Comparison of ENCODE assay signal across 26 cellular contexts in the genomic region with DNA sequence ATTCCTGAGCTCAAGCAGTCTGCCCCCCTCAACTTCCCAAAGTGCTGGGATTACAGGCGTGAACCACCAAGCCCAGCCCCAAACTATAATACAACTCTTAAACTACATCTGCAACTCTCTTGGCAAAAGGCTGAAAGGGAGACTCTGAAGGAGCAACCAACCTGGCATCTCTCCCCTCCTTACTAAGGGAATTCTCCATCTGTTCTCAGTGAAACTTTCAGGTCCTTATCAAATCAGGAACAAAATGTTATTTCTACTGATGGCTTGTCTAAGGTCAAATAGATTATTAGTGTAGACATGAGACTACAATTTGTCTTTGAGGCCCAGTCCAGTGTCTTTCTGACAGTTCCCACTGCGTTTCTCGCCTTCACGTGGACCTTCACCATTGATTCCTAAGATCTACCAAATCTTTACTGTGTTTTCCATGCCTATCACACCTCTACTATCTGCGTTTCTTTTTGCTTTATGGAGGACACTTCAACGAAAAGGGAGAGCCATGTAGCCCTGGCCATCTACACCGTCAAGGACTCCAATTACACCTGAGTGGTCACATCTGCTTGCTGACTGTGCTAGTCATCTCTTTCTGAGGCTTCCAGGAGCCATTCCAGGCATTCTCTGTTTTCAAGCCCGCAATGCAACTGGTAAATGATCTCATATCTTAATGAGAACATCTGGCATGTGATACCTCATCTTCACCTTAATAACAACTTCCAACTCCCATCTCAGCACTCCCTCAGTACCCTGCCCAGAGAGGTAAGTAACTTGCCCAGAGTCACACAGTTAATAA.
DNase-seq lines count a peak whose midpoint lies in the region; ATAC-seq, FAIRE-seq and TF ChIP-seq lines count a peak whose summit lies in the region.
"Had no signal": no experiment of that assay in that cellular context is flagged by ENCODE, and none has a peak within 500 bp of the region (broad histone marks: within the 10 kb centered on the region; RNA-seq: fewer than 3 reads in every experiment).

No MANE protein-coding gene starts in this region.

- CTCF ChIA-PET in K562 (lab: Yijun Ruan, JAX; ENCODE audit: low intra/inter-chr PET ratio) = no interaction called here

- no peak overlapping the region for H3K27ac Mint-ChIP-seq in stimulated activated memory B cell treated with anti-CD40 and anti-IgM and Interleukin-4, amounts not matched to agents 10 μg/mL and 1 μg/mL and 100 μg/mL, for 72 hours
- H3K27ac Mint-ChIP-seq: CD4-positive, alpha-beta T cell had no signal

- no peaks in the 10 kb centered on the region for H3K36me3 ChIP-seq in K562 (ENCODE audit: control insufficient read depth, insufficient read depth, low read length)
- H3K36me3 ChIP-seq in pancreas = no peaks in the 10 kb centered on the region
- H3K36me3 ChIP-seq: BLaER1, SJSA1 had no signal

- POLR2A ChIA-PET in K562 (lab: Yijun Ruan, JAX) = interaction anchor here (0.6 to 1.2 kb wide), 2 partner anchors 14 to 1991 kb away, joined by 3 to 4 read pairs; no protein-coding TSS in a partner anchor

- WGBS in K562 (ENCODE audit: insufficient coverage, low coverage, missing lambda C conversion rate) = 54% methylated on average over 8 of the region's 8 CpGs
- 49 to 52% methylated on average over 8 of the region's 8 CpGs for WGBS in pancreas, 2 donors

- in situ Hi-C loops in K562 (cut with MboI) = no loop called here

- no peaks in the 10 kb centered on the region for H3K9me1 ChIP-seq in K562 (ENCODE audit: control insufficient read depth, insufficient read depth, low read length)

- H3K4me3 Mint-ChIP-seq in stimulated activated memory B cell treated with anti-CD40 and anti-IgM and Interleukin-4, amounts not matched to agents 10 μg/mL and 1 μg/mL and 100 μg/mL, for 72 hours = no peak overlapping the region
- H3K4me3 Mint-ChIP-seq: CD4-positive, alpha-beta T cell had no signal

- DNase-seq in DMS 273 (lab: John Stamatoyannopoulos, UW; ENCODE audit: unreplicated experiment) (peak; percentile 59), DMS 273 treated with DMSO at 0.1 percent for 48 hours (lab: John Stamatoyannopoulos, UW) (no peak), K562 (ENCODE audit: extremely low read depth in 1 of 4, low spot score in 3 of 4) (no peak), pancreas (no peak), RPMI8226 (no peak)
- DNase-seq in activated T-cell treated with anti-CD3 and anti-CD28 coated beads, Interleukin-2, amount 50 U/mL, for 48 hours = no peak
- DNase-seq: ACHN; CD4-positive, alpha-beta T cell; COR-L47; DND-41; Kasumi-1; NCI-H1694; NCI-H2081; NCI-H2227 treated with DMSO at 0.1 percent for 48 hours; NCI-H510A; NCI-H748 treated with DMSO at 0.1 percent for 48 hours had no signal

- no peaks in the 10 kb centered on the region for H4K20me1 ChIP-seq in K562 (replicated peaks; ENCODE audit: control insufficient read depth, insufficient read depth, low read length)
- H4K20me1 ChIP-seq: BLaER1 had no signal

- TF ChIP-seq EP300 in K562 (IDR thresholded peaks at IDR 0.05; ENCODE audit: low read length) = no peak

- H3K27me3 ChIP-seq in K562 (ENCODE audit: control insufficient read depth in 2 of 2, insufficient read depth in 2 of 2, low read length in 2 of 2) = no peaks in the 10 kb centered on the region
- H3K27me3 ChIP-seq in pancreas = no peaks in the 10 kb centered on the region
- H3K27me3 ChIP-seq: BLaER1, SJSA1 had no signal

- H3K4me1 Mint-ChIP-seq in stimulated activated memory B cell treated with anti-CD40 and anti-IgM and Interleukin-4, amounts not matched to agents 10 μg/mL and 1 μg/mL and 100 μg/mL, for 72 hours = no peaks in the 10 kb centered on the region

- H3K9me3 ChIP-seq in K562 (replicated peaks; ENCODE audit: control insufficient read depth, insufficient read depth, low read depth, low read length) (peaks cover 4% of the 10 kb centered on the region), pancreas (no peaks in the 10 kb centered on the region)
- H3K9me3 ChIP-seq: BLaER1 had no signal

- intact Hi-C loops in K562 (cut with micrococcal nuclease) (loop anchor here (5.0 kb wide), 1 partner anchor 408 kb away; the partner anchor contains the start of gene CITED2), pancreas (cut with DNase I) (no loop called here)

- peak overlapping the region; percentile 25; the same call in 1 of the 2 replicates for H2AFZ ChIP-seq in K562 (ENCODE audit: low read depth, low read length)

- ATAC-seq in K562 (no peak), pancreas (peak; percentile 51 to 67 (median 60)), HG02678 (IDR thresholded peaks at IDR 0.05; ENCODE audit: unreplicated experiment) (no peak)
- ATAC-seq in stimulated activated memory B cell treated with anti-CD40 and anti-IgM and Interleukin-4, amounts not matched to agents 10 μg/mL and 1 μg/mL and 100 μg/mL, for 72 hours = no peak
- ATAC-seq: HCT116, Right ventricle myocardium inferior had no signal

- FAIRE-seq in K562 (lab: Jason Lieb, UNC) (peak; percentile 19), pancreas (lab: Jason Lieb, UNC) (no peak)
- FAIRE-seq: GM12892, H1, RCC 7860 had no signal

- no peak overlapping the region for H3K9ac ChIP-seq in K562 (ENCODE audit: insufficient read depth in 1 of 2, low read depth in 2 of 2, low read length in 2 of 2)
- H3K9ac ChIP-seq: BLaER1 had no signal

- H3K4me1 ChIP-seq in K562 (replicated peaks in 1 of 2; ENCODE audit: control insufficient read depth in 2 of 2, insufficient read depth in 2 of 2, low read length in 2 of 2) (peaks cover 4 to 17% of the 10 kb centered on the region in 2 experiments; a peak in 3 of 5 replicates), pancreas (peaks cover 6 to 18% (median 6%) of the 10 kb centered on the region in 3 donors)
- H3K4me1 ChIP-seq: BLaER1 had no signal

- no peak overlapping the region for H3K27ac ChIP-seq in K562 (ENCODE audit: extremely low read depth, low read depth, low read length)
- H3K27ac ChIP-seq in pancreas = no peak overlapping the region
- H3K27ac ChIP-seq: 22Rv1, BLaER1, SJSA1 had no signal

- TF ChIP-seq RAD21 in K562 (CRISPR knock-in tag; conservative IDR thresholded peaks at IDR 0.05 in 1 of 2, IDR thresholded peaks at IDR 0.05 in 1 of 2) = no peak

- H3K4me3 ChIP-seq in K562 (no peak overlapping the region), pancreas (no peak overlapping the region)
- H3K4me3 ChIP-seq: BLaER1, SJSA1 had no signal

- H3K4me2 ChIP-seq in K562 (ENCODE audit: insufficient read depth, low read length) = no peak overlapping the region
- H3K4me2 ChIP-seq: BLaER1 had no signal

- peaks cover 3% of the 10 kb centered on the region for H3K9me3 Mint-ChIP-seq in stimulated activated memory B cell treated with anti-CD40 and anti-IgM and Interleukin-4, amounts not matched to agents 10 μg/mL and 1 μg/mL and 100 μg/mL, for 72 hours
- H3K9me3 Mint-ChIP-seq: CD4-positive, alpha-beta T cell had no signal

- no peak for TF ChIP-seq CTCF in K562 (IDR thresholded peaks at IDR 0.05 in 2 of 3, conservative IDR thresholded peaks at IDR 0.05 in 1 of 3; ENCODE audit: insufficient read depth in 2 of 3, low read depth in 1 of 3, low read length in 3 of 3)
- TF ChIP-seq CTCF in pancreas (IDR thresholded peaks at IDR 0.05) = no peak

- no peaks in the 10 kb centered on the region for H3K79me2 ChIP-seq in K562 (ENCODE audit: control insufficient read depth, insufficient read depth, low read length)

- no TSS peak for BruUV-seq in K562 (replicated peaks; lab: Mats Ljungman, UMichigan)

- no peaks in the 10 kb centered on the region for H3K27me3 Mint-ChIP-seq in stimulated activated memory B cell treated with anti-CD40 and anti-IgM and Interleukin-4, amounts not matched to agents 10 μg/mL and 1 μg/mL and 100 μg/mL, for 72 hours

- no peak for TF ChIP-seq POLR2A in K562 (conservative IDR thresholded peaks at IDR 0.05)

- H3K36me3 Mint-ChIP-seq in stimulated activated memory B cell treated with anti-CD40 and anti-IgM and Interleukin-4, amounts not matched to agents 10 μg/mL and 1 μg/mL and 100 μg/mL, for 72 hours = no peaks in the 10 kb centered on the region

TF ChIP-seq in K562, 482 proteins besides CTCF, POLR2A, EP300 and RAD21 (continues in another document):
- TF ChIP-seq CEBPG (CRISPR knock-in tag; IDR thresholded peaks at IDR 0.05) = no peak
- TF ChIP-seq CEBPG (tag; conservative IDR thresholded peaks at IDR 0.05 in 1 of 2, IDR thresholded peaks at IDR 0.05 in 1 of 2) = no peak
- TF ChIP-seq, protein P1, sequence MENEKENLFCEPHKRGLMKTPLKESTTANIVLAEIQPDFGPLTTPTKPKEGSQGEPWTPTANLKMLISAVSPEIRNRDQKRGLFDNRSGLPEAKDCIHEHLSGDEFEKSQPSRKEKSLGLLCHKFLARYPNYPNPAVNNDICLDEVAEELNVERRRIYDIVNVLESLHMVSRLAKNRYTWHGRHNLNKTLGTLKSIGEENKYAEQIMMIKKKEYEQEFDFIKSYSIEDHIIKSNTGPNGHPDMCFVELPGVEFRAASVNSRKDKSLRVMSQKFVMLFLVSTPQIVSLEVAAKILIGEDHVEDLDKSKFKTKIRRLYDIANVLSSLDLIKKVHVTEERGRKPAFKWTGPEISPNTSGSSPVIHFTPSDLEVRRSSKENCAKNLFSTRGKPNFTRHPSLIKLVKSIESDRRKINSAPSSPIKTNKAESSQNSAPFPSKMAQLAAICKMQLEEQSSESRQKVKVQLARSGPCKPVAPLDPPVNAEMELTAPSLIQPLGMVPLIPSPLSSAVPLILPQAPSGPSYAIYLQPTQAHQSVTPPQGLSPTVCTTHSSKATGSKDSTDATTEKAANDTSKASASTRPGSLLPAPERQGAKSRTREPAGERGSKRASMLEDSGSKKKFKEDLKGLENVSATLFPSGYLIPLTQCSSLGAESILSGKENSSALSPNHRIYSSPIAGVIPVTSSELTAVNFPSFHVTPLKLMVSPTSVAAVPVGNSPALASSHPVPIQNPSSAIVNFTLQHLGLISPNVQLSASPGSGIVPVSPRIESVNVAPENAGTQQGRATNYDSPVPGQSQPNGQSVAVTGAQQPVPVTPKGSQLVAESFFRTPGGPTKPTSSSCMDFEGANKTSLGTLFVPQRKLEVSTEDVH (IDR thresholded peaks at IDR 0.05; ENCODE audit: low read depth, partially characterized antibody) = no peak
- no peak for TF ChIP-seq ZNF584 (CRISPR knock-in tag; IDR thresholded peaks at IDR 0.05; ENCODE audit: low read depth)
- TF ChIP-seq ILK (tag; IDR thresholded peaks at IDR 0.05; ENCODE audit: borderline replicate concordance, low read depth) = no peak
- TF ChIP-seq HDAC2 (IDR thresholded peaks at IDR 0.05) = no peak
- TF ChIP-seq SREBF2 (CRISPR knock-in tag; IDR thresholded peaks at IDR 0.05) = 0 out of 2 replicates have a peak, but pooled peaks have one; percentile 58
- TF ChIP-seq RAD51 (IDR thresholded peaks at IDR 0.05; ENCODE audit: borderline replicate concordance, low read depth) = no peak
- TF ChIP-seq PYGO2 (tag; IDR thresholded peaks at IDR 0.05) = no peak
- no peak for TF ChIP-seq HIVEP1 (CRISPR knock-in tag; IDR thresholded peaks at IDR 0.05)
- TF ChIP-seq ZNF77 (CRISPR knock-in tag; IDR thresholded peaks at IDR 0.05) = no peak

Comparison
In these comparisons a context has a peak if more than half of its experiments do, and no peak if none do; other contexts are left out.
1. ATAC-seq: peak in pancreas (4 of 4); none in K562 (single experiment), stimulated activated memory B cell treated with anti-CD40 and anti-IgM and Interleukin-4, amounts not matched to agents 10 μg/mL and 1 μg/mL and 100 μg/mL, for 72 hours (single experiment) and HG02678 (single experiment).